ENCODE assay signal across 12 cellular contexts in genomic region chr14:24861083-24861630, GRCh38.
DNase-seq lines count a peak whose midpoint lies in the region; ATAC-seq, FAIRE-seq and TF ChIP-seq lines count a peak whose summit lies in the region.
"Had no signal": no experiment of that assay in that cellular context is flagged by ENCODE, and none has a peak within 500 bp of the region (broad histone marks: within the 10 kb centered on the region; RNA-seq: fewer than 3 reads in every experiment).

No MANE protein-coding gene starts in this region.

- peak overlapping the region in 1 of 2 donors; percentile 17 for H3K27ac ChIP-seq in right atrium auricular region
- peak overlapping the region; percentile 33 to 55 for H3K27ac ChIP-seq in breast epithelium
- peak overlapping the region; percentile 50 for H3K27ac ChIP-seq in lower lobe of right lung
- H3K27ac ChIP-seq: VCaP had no signal

- FAIRE-seq in urothelium cell line (lab: Jason Lieb, UNC) = peak; percentile 17

- intact Hi-C loops in left ventricle myocardium superior (cut with micrococcal nuclease) = no loop called here
- intact Hi-C loops in breast epithelium (cut with DNase I; ENCODE audit: low total_unique reads) = no loop called here
- intact Hi-C loops in lower lobe of right lung (cut with DNase I) = no loop called here

- DNase-seq in left ventricle myocardium superior (no peak), right atrium auricular region (ENCODE audit: low spot score) (no peak), breast epithelium (ENCODE audit: low spot score in 2 of 2) (peak in 1 of 2 donors; percentile 17), lower lobe of right lung (no peak), urothelium cell line (ENCODE audit: low spot score) (peak; percentile 46), NCI-H2227 (lab: John Stamatoyannopoulos, UW; ENCODE audit: unreplicated experiment) (no peak), NCI-H69 (lab: John Stamatoyannopoulos, UW) (no peak), NCI-H1048 (lab: John Stamatoyannopoulos, UW) (no peak)
- DNase-seq: activated T-cell treated with anti-CD3 and anti-CD28 coated beads, Interleukin-2, amount 50 U/mL, for 1 hour; central memory CD4-positive, alpha-beta T cell; nucleus accumbens had no signal

- H3K4me1 ChIP-seq in right atrium auricular region (peaks cover 0 to 7% of the 10 kb centered on the region in 2 donors), breast epithelium (no peaks in the 10 kb centered on the region), lower lobe of right lung (peaks cover 5% of the 10 kb centered on the region)

- H3K36me3 ChIP-seq in right atrium auricular region = no peaks in the 10 kb centered on the region
- H3K36me3 ChIP-seq in breast epithelium = no peaks in the 10 kb centered on the region
- no peaks in the 10 kb centered on the region for H3K36me3 ChIP-seq in lower lobe of right lung

- H3K4me3 ChIP-seq in right atrium auricular region = no peak overlapping the region
- H3K4me3 ChIP-seq in breast epithelium = no peak overlapping the region
- no peak overlapping the region for H3K4me3 ChIP-seq in lower lobe of right lung

- H3K9me3 ChIP-seq in right atrium auricular region (no peaks in the 10 kb centered on the region), breast epithelium (no peaks in the 10 kb centered on the region), lower lobe of right lung (no peaks in the 10 kb centered on the region)

- no peak for TF ChIP-seq CTCF in right atrium auricular region (IDR thresholded peaks at IDR 0.05)
- TF ChIP-seq CTCF in breast epithelium (IDR thresholded peaks at IDR 0.05) = no peak
- TF ChIP-seq CTCF in lower lobe of right lung (IDR thresholded peaks at IDR 0.05) = no peak

- no peak for TF ChIP-seq POLR2A in breast epithelium (IDR thresholded peaks at IDR 0.05)

- peak; percentile 45 for ATAC-seq in left ventricle myocardium superior
- peak; percentile 79 to 90 for ATAC-seq in lower lobe of right lung

- H3K27me3 ChIP-seq in right atrium auricular region (no peaks in the 10 kb centered on the region), breast epithelium (no peaks in the 10 kb centered on the region), lower lobe of right lung (ENCODE audit: low read depth) (no peaks in the 10 kb centered on the region)
